Comparison of ENCODE assay signal across 27 cellular contexts in the genomic region with DNA sequence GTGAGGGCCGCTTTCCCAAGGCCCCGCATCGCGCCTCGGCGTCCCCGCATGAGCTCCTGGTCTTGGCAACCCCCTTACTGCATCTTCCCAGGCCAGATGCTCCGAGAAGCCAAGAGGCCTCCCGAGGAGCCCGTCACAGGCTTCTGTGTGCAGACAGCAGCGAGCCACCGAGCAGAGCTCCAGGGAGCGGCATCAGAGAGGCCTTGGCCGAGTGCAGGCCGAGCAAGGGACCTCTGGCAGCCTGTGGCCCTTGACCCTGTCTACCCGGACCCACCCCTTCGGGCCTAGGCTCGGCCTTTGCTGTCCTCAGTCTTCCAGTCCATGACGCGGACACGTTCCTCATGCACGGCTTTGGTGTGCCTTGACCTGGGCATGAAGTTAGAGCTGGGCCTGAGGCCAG.
"Had no signal": no experiment of that assay in that cellular context is flagged by ENCODE, and none has a peak within 500 bp of the region (broad histone marks: within the 10 kb centered on the region; RNA-seq: fewer than 3 reads in every experiment).

No MANE protein-coding gene starts in this region.

- H3K4me3 ChIP-seq: coronary artery, dorsolateral prefrontal cortex had no signal

- DNase-seq: activated B cell treated with CpG ODN at 0.5 μM for 24 hours; activated CD4-positive, alpha-beta T cell treated with anti-CD3 and anti-CD28 coated beads for 48 hours; activated CD4-positive, alpha-beta T cell treated with anti-CD3 and anti-CD28 coated beads, Interleukin-2, amount 50 U/mL, for 1 hour; activated CD4-positive, alpha-beta T cell treated with anti-CD3 and anti-CD28 coated beads, Interleukin-2, amount 50 U/mL, for 48 hours; activated CD8-positive, alpha-beta memory T cell treated with anti-CD3 and anti-CD28 coated beads for 24 hours; activated CD8-positive, alpha-beta T cell treated with anti-CD3 and anti-CD28 coated beads for 36 hours; activated effector memory CD4-positive, alpha-beta T cell treated with Interleukin-2 at 50 U/mL for 16 hours; activated gamma-delta T cell treated with Interleukin-2 at 50 U/mL for 16 hours; activated naive CD4-positive, alpha-beta T cell treated with anti-CD3 and anti-CD28 coated beads, Interleukin-2, amount 50 U/mL, for 16 hours; activated naive CD4-positive, alpha-beta T cell treated with Interleukin-2 at 50 U/mL for 16 hours; activated T-cell treated with anti-CD3 and anti-CD28 coated beads, Interleukin-2, amount 50 U/mL, for 4 hours; amniotic stem cell; anterior cingulate cortex; brain microvascular endothelial cell; dorsolateral prefrontal cortex; effector memory CD4-positive, alpha-beta T cell; endodermal cell; foreskin fibroblast; head of caudate nucleus; T1000; WERI-Rb-1 had no signal

- ATAC-seq: activated CD4-positive, CD25-positive, alpha-beta regulatory T cell treated with anti-CD3 and anti-CD28 coated beads, Interleukin-2, amount 50 U/mL, for 24 hours; activated CD8-positive, alpha-beta T cell treated with anti-CD3 and anti-CD28 coated beads for 36 hours; activated T-cell treated with anti-CD3 and anti-CD28 coated beads, Interleukin-2, amount 50 U/mL, for 4 hours; activated T-helper 17 cell treated with anti-CD3 and anti-CD28 coated beads, Interleukin-2, amount 50 U/mL, for 72 hours; esophagus mucosa had no signal

- FAIRE-seq: astrocyte, frontal cortex had no signal

- H3K36me3 ChIP-seq: brain microvascular endothelial cell, WERI-Rb-1 had no signal

- H3K27me3 ChIP-seq: brain microvascular endothelial cell had no signal

- H3K27ac ChIP-seq: brain microvascular endothelial cell, coronary artery, dorsolateral prefrontal cortex, WERI-Rb-1 had no signal
